Comparison of ENCODE assay signal across 2 cellular contexts in genomic region chr7:76559685-76560084, GRCh38. TPM values are rescaled to one million over a fixed set of nuclear protein-coding genes. Genes with fewer than 3 reads are reported as not detected.
"Had no signal": no experiment of that assay in that cellular context is flagged by ENCODE, and none has a peak within 500 bp of the region (broad histone marks: within the 10 kb centered on the region; RNA-seq: fewer than 3 reads in every experiment).

No MANE protein-coding gene starts in this region.

RNA-seq across cellular contexts. Expression of gene SPDYE16, which starts 16.6 kb away (rescaled TPM):
- total RNA-seq: Right ventricle myocardium superior had no signal

RNA-seq across cellular contexts. Expression of gene UPK3B, which starts 49.3 kb away (rescaled TPM):
- polyA plus RNA-seq: SK-N-SH had no signal
